ENCODE assay signal across 1 cellular context in the genomic region with DNA sequence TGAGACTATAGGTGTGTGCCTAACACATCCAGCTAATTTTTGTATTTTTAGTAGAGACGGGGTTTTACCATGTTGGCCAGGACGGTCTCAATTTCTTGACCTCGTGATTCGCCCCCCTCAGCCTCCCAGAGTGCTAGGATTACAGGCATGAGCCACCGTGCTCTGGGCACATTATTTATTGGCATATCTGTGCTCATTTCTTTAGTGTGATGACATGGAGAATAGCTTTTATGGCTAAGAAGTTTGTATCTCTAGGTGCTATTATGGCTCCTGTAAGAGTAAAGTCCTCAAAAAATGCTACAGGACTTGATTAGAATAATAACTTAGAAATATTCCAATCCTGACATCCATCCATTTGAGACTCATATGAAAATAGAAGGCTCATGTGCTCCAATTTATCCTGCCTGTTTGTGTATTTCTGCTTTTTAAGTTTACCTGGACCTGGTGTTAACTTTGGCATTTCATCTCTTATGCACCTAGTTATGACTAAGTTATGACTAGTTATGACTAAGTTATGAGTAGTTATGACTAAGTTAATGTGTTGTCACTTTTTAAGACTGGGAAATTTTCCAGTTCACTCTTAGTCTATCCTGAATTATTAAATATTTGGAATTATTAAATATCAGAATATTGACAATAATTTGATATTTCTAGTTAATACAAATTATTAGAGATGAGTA.
TF ChIP-seq lines count a peak whose summit lies in the region.

No MANE protein-coding gene starts in this region.

TF ChIP-seq in SK-N-SH treated with all-trans-retinoic acid at 6 μM for 48 hours, 23 proteins besides CTCF, POLR2A, EP300 and RAD21 (continued from another document):
- TF ChIP-seq, protein P1, sequence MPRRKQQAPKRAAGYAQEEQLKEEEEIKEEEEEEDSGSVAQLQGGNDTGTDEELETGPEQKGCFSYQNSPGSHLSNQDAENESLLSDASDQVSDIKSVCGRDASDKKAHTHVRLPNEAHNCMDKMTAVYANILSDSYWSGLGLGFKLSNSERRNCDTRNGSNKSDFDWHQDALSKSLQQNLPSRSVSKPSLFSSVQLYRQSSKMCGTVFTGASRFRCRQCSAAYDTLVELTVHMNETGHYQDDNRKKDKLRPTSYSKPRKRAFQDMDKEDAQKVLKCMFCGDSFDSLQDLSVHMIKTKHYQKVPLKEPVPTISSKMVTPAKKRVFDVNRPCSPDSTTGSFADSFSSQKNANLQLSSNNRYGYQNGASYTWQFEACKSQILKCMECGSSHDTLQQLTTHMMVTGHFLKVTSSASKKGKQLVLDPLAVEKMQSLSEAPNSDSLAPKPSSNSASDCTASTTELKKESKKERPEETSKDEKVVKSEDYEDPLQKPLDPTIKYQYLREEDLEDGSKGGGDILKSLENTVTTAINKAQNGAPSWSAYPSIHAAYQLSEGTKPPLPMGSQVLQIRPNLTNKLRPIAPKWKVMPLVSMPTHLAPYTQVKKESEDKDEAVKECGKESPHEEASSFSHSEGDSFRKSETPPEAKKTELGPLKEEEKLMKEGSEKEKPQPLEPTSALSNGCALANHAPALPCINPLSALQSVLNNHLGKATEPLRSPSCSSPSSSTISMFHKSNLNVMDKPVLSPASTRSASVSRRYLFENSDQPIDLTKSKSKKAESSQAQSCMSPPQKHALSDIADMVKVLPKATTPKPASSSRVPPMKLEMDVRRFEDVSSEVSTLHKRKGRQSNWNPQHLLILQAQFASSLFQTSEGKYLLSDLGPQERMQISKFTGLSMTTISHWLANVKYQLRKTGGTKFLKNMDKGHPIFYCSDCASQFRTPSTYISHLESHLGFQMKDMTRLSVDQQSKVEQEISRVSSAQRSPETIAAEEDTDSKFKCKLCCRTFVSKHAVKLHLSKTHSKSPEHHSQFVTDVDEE (CRISPR knock-in tag; IDR thresholded peaks at IDR 0.05): no peak
- no peak for TF ChIP-seq OSR1 (CRISPR knock-in tag; IDR thresholded peaks at IDR 0.05)
- TF ChIP-seq POU6F1 (CRISPR knock-in tag; IDR thresholded peaks at IDR 0.05; ENCODE audit: borderline replicate concordance, low read depth): no peak
- no peak for TF ChIP-seq ZNF8 (CRISPR knock-in tag; IDR thresholded peaks at IDR 0.05)
- no peak for TF ChIP-seq ARNTL (CRISPR knock-in tag; IDR thresholded peaks at IDR 0.05; ENCODE audit: borderline replicate concordance, low read depth)
- TF ChIP-seq PPARA (CRISPR knock-in tag; IDR thresholded peaks at IDR 0.05; ENCODE audit: borderline replicate concordance): no peak
- no peak for TF ChIP-seq ISL1 (CRISPR knock-in tag; IDR thresholded peaks at IDR 0.05)
- TF ChIP-seq BACH2 (CRISPR knock-in tag; IDR thresholded peaks at IDR 0.05; ENCODE audit: borderline replicate concordance): no peak
- no peak for TF ChIP-seq ZFP30 (CRISPR knock-in tag; IDR thresholded peaks at IDR 0.05)
- TF ChIP-seq RARB (CRISPR knock-in tag; IDR thresholded peaks at IDR 0.05): no peak
- TF ChIP-seq CSDC2 (CRISPR knock-in tag; IDR thresholded peaks at IDR 0.05): no peak
TF ChIP-seq in SK-N-SH treated with all-trans-retinoic acid at 6 μM for 48 hours: peak in this region for 0.
